Comparison of ENCODE assay signal across 10 cellular contexts in the genomic region with DNA sequence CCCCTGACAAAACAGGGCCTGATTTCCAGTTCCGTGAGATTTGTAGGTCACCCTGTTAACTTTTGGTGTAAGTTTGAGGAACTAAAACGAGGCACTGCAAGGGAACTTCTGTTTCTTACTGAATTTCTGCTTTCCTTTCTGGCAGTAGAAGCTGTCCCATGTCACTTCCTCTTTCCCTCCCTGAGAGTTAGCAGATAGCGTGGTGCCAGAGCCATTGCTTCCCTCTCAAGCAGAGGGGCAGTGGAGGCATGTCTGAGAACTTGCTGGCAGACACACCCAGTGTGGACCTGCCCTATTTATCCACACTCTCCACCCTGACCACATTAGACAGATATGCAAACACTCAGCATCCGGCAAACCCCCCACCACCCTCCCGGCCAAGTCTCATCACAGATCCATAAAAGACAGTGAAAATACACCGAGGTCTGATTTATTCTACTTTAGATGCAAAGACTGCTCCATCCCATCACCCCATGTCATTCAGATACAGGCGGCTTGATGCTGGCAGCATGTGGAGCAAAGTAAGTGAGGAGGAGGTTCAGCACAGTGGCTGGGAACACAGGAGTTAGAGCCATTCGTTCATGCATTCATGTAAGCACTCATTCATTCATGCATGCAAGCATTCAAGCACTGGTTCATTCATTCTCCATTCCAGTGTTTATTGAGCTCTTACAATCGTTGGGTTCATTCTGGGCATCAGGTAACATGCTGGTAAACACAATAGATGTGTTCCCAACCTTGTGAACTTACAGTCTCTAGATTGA.
DNase-seq lines count a peak whose midpoint lies in the region; ATAC-seq, FAIRE-seq and TF ChIP-seq lines count a peak whose summit lies in the region.
"Had no signal": no experiment of that assay in that cellular context is flagged by ENCODE, and none has a peak within 500 bp of the region (broad histone marks: within the 10 kb centered on the region; RNA-seq: fewer than 3 reads in every experiment).

No MANE protein-coding gene starts in this region.

- ATAC-seq in A549 (no peak), GM19043 (IDR thresholded peaks at IDR 0.05; ENCODE audit: low read depth, unreplicated experiment) (peak; percentile 91), HG03097 (IDR thresholded peaks at IDR 0.05; ENCODE audit: low FRiP score, unreplicated experiment) (peak; percentile 76), memory B cell (ENCODE audit: low read depth) (peak; percentile 96)

- peak overlapping the region; percentile 71 for H3K4me3 Mint-ChIP-seq in memory B cell

- no peak overlapping the region for H2AK5ac ChIP-seq in mesenchymal stem cell (ENCODE audit: low read length, severe bottlenecking)

- no peak for TF ChIP-seq CTCF in A549 (IDR thresholded peaks at IDR 0.05)

- no peak overlapping the region for H3K4me3 ChIP-seq in A549
- no peak overlapping the region for H3K4me3 ChIP-seq in mesenchymal stem cell (ENCODE audit: insufficient read depth in 1 of 2, low read depth in 1 of 2, low read length in 2 of 2)

- no peaks in the 10 kb centered on the region for H3K27me3 Mint-ChIP-seq in memory B cell

- H2BK15ac ChIP-seq in mesenchymal stem cell (ENCODE audit: low read depth, poor library complexity, severe bottlenecking): no peak overlapping the region

- H2AFZ ChIP-seq in mesenchymal stem cell (ENCODE audit: low read depth, low read length): no peak overlapping the region

- H3K14ac ChIP-seq in mesenchymal stem cell (ENCODE audit: low read length in 2 of 2): no peak overlapping the region

- H3K9me3 ChIP-seq in A549: no peaks in the 10 kb centered on the region
- peaks cover 5% of the 10 kb centered on the region for H3K9me3 ChIP-seq in mesenchymal stem cell (ENCODE audit: control insufficient read depth, low read length)

- H3K36me3 ChIP-seq in mesenchymal stem cell (ENCODE audit: control insufficient read depth in 1 of 2, insufficient read depth in 2 of 2, low read depth in 1 of 2, low read length in 2 of 2): no peaks in the 10 kb centered on the region

- TF ChIP-seq POLR2A in A549 (IDR thresholded peaks at IDR 0.05; ENCODE audit: low read length): no peak

- H3K9me3 Mint-ChIP-seq in memory B cell: no peaks in the 10 kb centered on the region

- H3K4me1 ChIP-seq in A549 (peaks cover 9% of the 10 kb centered on the region; the same call in 2 of the 3 replicates), mesenchymal stem cell (ENCODE audit: control insufficient read depth, insufficient read depth, low read depth, low read length) (peaks cover 4% of the 10 kb centered on the region)

- POLR2A ChIA-PET in A549 (lab: Yijun Ruan, JAX): no interaction called here

- peaks cover 30% of the 10 kb centered on the region for H3K4me1 Mint-ChIP-seq in memory B cell

- no peak overlapping the region for H4K91ac ChIP-seq in mesenchymal stem cell (ENCODE audit: low read length)

- H3K4me2 ChIP-seq in A549: no peak overlapping the region
- no peak overlapping the region for H3K4me2 ChIP-seq in mesenchymal stem cell (ENCODE audit: low read length, poor library complexity, severe bottlenecking)

- H3K27ac ChIP-seq in A549 (no peak overlapping the region), mesenchymal stem cell (ENCODE audit: low read length, poor library complexity, severe bottlenecking) (no peak overlapping the region)

- H2BK5ac ChIP-seq in mesenchymal stem cell (ENCODE audit: low read depth, low read length, poor library complexity, severe bottlenecking): no peak overlapping the region

- no peak for TF ChIP-seq RAD21 in A549 (conservative IDR thresholded peaks at IDR 0.05 in 1 of 2, IDR thresholded peaks at IDR 0.05 in 1 of 2)

- H2BK12ac ChIP-seq in mesenchymal stem cell (ENCODE audit: low read length in 2 of 2): no peak overlapping the region

- H4K8ac ChIP-seq in mesenchymal stem cell (ENCODE audit: low read length): no peak overlapping the region

- peak; percentile 13 for FAIRE-seq in A549 (lab: Jason Lieb, UNC)
- FAIRE-seq: TTC549 had no signal

- H3K27ac Mint-ChIP-seq in memory B cell: peak overlapping the region; percentile 93

- 48% methylated on average over 8 of the region's 9 CpGs for WGBS in A549 (ENCODE audit: missing lambda C conversion rate)
- 85% methylated on average over 8 of the region's 9 CpGs for WGBS in mesenchymal stem cell

- no peak overlapping the region for H2BK120ac ChIP-seq in mesenchymal stem cell (ENCODE audit: low read depth, low read length)

- DNase-seq in A549 (ENCODE audit: low read depth in 1 of 2, low spot score in 1 of 2) (no peak), SKM-1 (lab: John Stamatoyannopoulos, UW; ENCODE audit: unreplicated experiment) (peak; percentile 99), memory B cell (ENCODE audit: low spot score in 2 of 2) (peak; percentile 43 to 60), mesenchymal stem cell (no peak), activated gamma-delta T cell (lab: John Stamatoyannopoulos, UW) (no peak)
- DNase-seq in stimulated activated CD4-positive, alpha-beta T cell treated with anti-CD3 and anti-CD28 coated beads, Interleukin-15, amount 100 ng/mL, for 24 hours: no peak
- DNase-seq: DND-41 had no signal

- CTCF ChIA-PET in A549 (lab: Yijun Ruan, JAX): interaction anchor here (1.0 to 1.1 kb wide), 2 partner anchors 13 to 568 kb away, joined by 3 to 4 read pairs; no protein-coding TSS in a partner anchor

- H3K27me3 ChIP-seq in mesenchymal stem cell (ENCODE audit: control insufficient read depth in 1 of 2, insufficient read depth in 1 of 2, low read length in 2 of 2): peaks cover 5 to 65% of the 10 kb centered on the region in 2 experiments

- no peaks in the 10 kb centered on the region for H3K36me3 Mint-ChIP-seq in memory B cell

- H3K4ac ChIP-seq in mesenchymal stem cell (ENCODE audit: low read depth in 1 of 2, low read length in 2 of 2): no peak overlapping the region

- no peak for TF ChIP-seq EP300 in A549 (IDR thresholded peaks at IDR 0.05)

- H3K9ac ChIP-seq in mesenchymal stem cell (ENCODE audit: low read length): no peak overlapping the region

- no peaks in the 10 kb centered on the region for H3K79me1 ChIP-seq in mesenchymal stem cell (replicated peaks; ENCODE audit: low read length, poor library complexity, severe bottlenecking)

- no peak overlapping the region for H3K18ac ChIP-seq in mesenchymal stem cell (ENCODE audit: low read depth in 1 of 2, low read length in 2 of 2)

- no peak overlapping the region for H3K23ac ChIP-seq in mesenchymal stem cell (ENCODE audit: low read length in 2 of 2)

TF ChIP-seq in A549, 52 proteins besides CTCF, POLR2A, EP300 and RAD21:
- TF ChIP-seq HOXB13 (CRISPR knock-in tag; IDR thresholded peaks at IDR 0.05; ENCODE audit: low read depth) (no peak), FOSL2 (IDR thresholded peaks at IDR 0.05) (no peak), FOSL2 (CRISPR knock-in tag; IDR thresholded peaks at IDR 0.05) (no peak), NFE2L2 (conservative IDR thresholded peaks at IDR 0.05; ENCODE audit: low read length) (no peak), CBX2 (IDR thresholded peaks at IDR 0.05; ENCODE audit: borderline replicate concordance, low read depth) (no peak), HDAC2 (IDR thresholded peaks at IDR 0.05) (no peak)
- TF ChIP-seq, protein P1, sequence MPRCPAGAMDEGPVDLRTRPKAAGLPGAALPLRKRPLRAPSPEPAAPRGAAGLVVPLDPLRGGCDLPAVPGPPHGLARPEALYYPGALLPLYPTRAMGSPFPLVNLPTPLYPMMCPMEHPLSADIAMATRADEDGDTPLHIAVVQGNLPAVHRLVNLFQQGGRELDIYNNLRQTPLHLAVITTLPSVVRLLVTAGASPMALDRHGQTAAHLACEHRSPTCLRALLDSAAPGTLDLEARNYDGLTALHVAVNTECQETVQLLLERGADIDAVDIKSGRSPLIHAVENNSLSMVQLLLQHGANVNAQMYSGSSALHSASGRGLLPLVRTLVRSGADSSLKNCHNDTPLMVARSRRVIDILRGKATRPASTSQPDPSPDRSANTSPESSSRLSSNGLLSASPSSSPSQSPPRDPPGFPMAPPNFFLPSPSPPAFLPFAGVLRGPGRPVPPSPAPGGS (IDR thresholded peaks at IDR 0.05): no peak

Comparison
In these comparisons a context has a peak if more than half of its experiments do, and no peak if none do; other contexts are left out.
1. ATAC-seq: peak in GM19043 (single experiment), HG03097 (single experiment) and memory B cell (single experiment); none in A549 (0 of 2).
2. DNase-seq: peak in SKM-1 (single experiment) and memory B cell (2 of 2); none in A549 (0 of 2), mesenchymal stem cell (single experiment), activated gamma-delta T cell (single experiment) and stimulated activated CD4-positive, alpha-beta T cell treated with anti-CD3 and anti-CD28 coated beads, Interleukin-15, amount 100 ng/mL, for 24 hours (single experiment).